Comparison of ENCODE assay signal across 19 cellular contexts in the genomic region with DNA sequence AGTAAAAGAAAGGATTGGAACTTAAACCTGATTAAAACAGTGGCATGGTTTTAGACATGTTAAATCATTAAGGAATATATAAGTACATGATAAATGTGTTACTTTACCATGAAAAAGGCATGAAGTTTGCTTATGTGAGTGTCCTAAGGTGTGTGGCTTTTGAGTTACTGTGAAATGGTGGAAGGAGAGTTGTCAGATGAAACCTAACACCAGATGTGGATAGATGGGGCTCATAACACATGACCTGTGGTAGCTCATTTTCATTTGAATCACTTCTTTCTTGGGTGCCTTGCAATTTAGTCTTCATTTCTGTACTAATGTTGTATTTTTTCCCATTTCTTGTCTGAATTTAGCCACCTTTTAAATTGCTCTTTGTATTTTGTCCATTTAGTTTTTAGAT. TPM values are rescaled to one million over a fixed set of nuclear protein-coding genes. Genes with fewer than 3 reads are reported as not detected.
DNase-seq lines count a peak whose midpoint lies in the region; ATAC-seq, FAIRE-seq and TF ChIP-seq lines count a peak whose summit lies in the region.
"Had no signal": no experiment of that assay in that cellular context is flagged by ENCODE, and none has a peak within 500 bp of the region (broad histone marks: within the 10 kb centered on the region; RNA-seq: fewer than 3 reads in every experiment).

No MANE protein-coding gene starts in this region.

- TF ChIP-seq CTCF in astrocyte (IDR thresholded peaks at IDR 0.05; ENCODE audit: insufficient read depth, low read depth, low read length) (no peak), nephron progenitor cell (IDR thresholded peaks at IDR 0.05) (no peak), coronary artery (IDR thresholded peaks at IDR 0.05) (no peak)

- CTCF ChIA-PET in activated CD4-positive, alpha-beta T cell treated with anti-CD3 and anti-CD28 coated beads, Interleukin-2, amount 10 ng/mL, durations not matched to agents 7 days and 5 days (lab: Charles Lee), result no interaction called here

- H3K9ac ChIP-seq in astrocyte (ENCODE audit: low read length), result no peak overlapping the region

- no peak overlapping the region for H2AFZ ChIP-seq in astrocyte (ENCODE audit: low read depth, low read length)

- no peak overlapping the region for H3K4me2 ChIP-seq in astrocyte (ENCODE audit: low read length)

- peak; percentile 45 for FAIRE-seq in astrocyte (lab: Jason Lieb, UNC)

- H3K4me3 ChIP-seq in astrocyte (ENCODE audit: insufficient read depth, low read depth, low read length) (no peak overlapping the region), coronary artery (no peak overlapping the region)
- H3K4me3 ChIP-seq: lung, skin epidermis had no signal

- H3K9me3 Mint-ChIP-seq in astrocyte (ENCODE audit: unreplicated experiment) (no peaks in the 10 kb centered on the region), nephron progenitor cell (peaks cover 18% of the 10 kb centered on the region)
- peaks cover 5% of the 10 kb centered on the region for H3K9me3 Mint-ChIP-seq in activated CD4-positive, alpha-beta T cell treated with anti-CD3 and anti-CD28 coated beads, Interleukin-2, amount 10 ng/mL, durations not matched to agents 7 days and 5 days
- H3K9me3 Mint-ChIP-seq: activated naive CD4-positive, alpha-beta T cell treated with anti-CD3 and anti-CD28 coated beads, Interleukin-2, amount 50 U/mL, for 24 hours; central memory CD8-positive, alpha-beta T cell had no signal

- POLR2A ChIA-PET in activated CD4-positive, alpha-beta T cell treated with anti-CD3 and anti-CD28 coated beads, Interleukin-2, amount 10 ng/mL, durations not matched to agents 7 days and 5 days (lab: Charles Lee), result no interaction called here

- DNase-seq in astrocyte (ENCODE audit: low read depth), result peak; percentile 34
- no peak for DNase-seq in nephron progenitor cell
- no peak for DNase-seq in NCI-H2029 treated with DMSO at 0.1 percent for 48 hours (lab: John Stamatoyannopoulos, UW)
- no peak for DNase-seq in activated CD4-positive, alpha-beta T cell treated with anti-CD3 and anti-CD28 coated beads, Interleukin-2, amount 10 ng/mL, durations not matched to agents 7 days and 5 days
- DNase-seq in coronary artery (ENCODE audit: low spot score), result no peak
- DNase-seq: activated CD8-positive, alpha-beta memory T cell treated with anti-CD3 and anti-CD28 coated beads, Interleukin-2, amount 10 ng/mL, durations not matched to agents 7 days and 5 days; erythroblast; hippocampal formation; NCI-H2081 treated with DMSO at 0.1 percent for 48 hours had no signal

- peaks cover 88% of the 10 kb centered on the region for H4K20me1 ChIP-seq in astrocyte (ENCODE audit: insufficient read depth, low read length)

- no peaks in the 10 kb centered on the region for H3K9me3 ChIP-seq in astrocyte (ENCODE audit: insufficient read depth, low read depth, low read length)
- H3K9me3 ChIP-seq: neutrophil had no signal

- no peaks in the 10 kb centered on the region for H3K27me3 ChIP-seq in astrocyte (ENCODE audit: insufficient read depth, low read length)
- H3K27me3 ChIP-seq: neutrophil had no signal

- H3K79me2 ChIP-seq in astrocyte (ENCODE audit: insufficient read depth, low read length), result peaks cover 97% of the 10 kb centered on the region

- H3K27me3 Mint-ChIP-seq in astrocyte (ENCODE audit: low read depth, unreplicated experiment) (no peaks in the 10 kb centered on the region), nephron progenitor cell (ENCODE audit: low read depth, poor library complexity) (no peaks in the 10 kb centered on the region)
- H3K27me3 Mint-ChIP-seq in activated CD4-positive, alpha-beta T cell treated with anti-CD3 and anti-CD28 coated beads, Interleukin-2, amount 10 ng/mL, durations not matched to agents 7 days and 5 days, result no peaks in the 10 kb centered on the region
- H3K27me3 Mint-ChIP-seq: activated CD8-positive, alpha-beta memory T cell treated with anti-CD3 and anti-CD28 coated beads, Interleukin-2, amount 10 ng/mL, durations not matched to agents 7 days and 5 days; activated naive CD4-positive, alpha-beta T cell treated with anti-CD3 and anti-CD28 coated beads, Interleukin-2, amount 50 U/mL, for 24 hours; central memory CD8-positive, alpha-beta T cell had no signal

- H3K4me1 ChIP-seq in astrocyte (ENCODE audit: insufficient read depth, low read length), result peaks cover 8% of the 10 kb centered on the region

- H3K27ac ChIP-seq in astrocyte (ENCODE audit: low read depth, low read length) (no peak overlapping the region), coronary artery (no peak overlapping the region)
- H3K27ac ChIP-seq: neutrophil, VCaP had no signal

- H3K4me1 Mint-ChIP-seq in astrocyte (ENCODE audit: low read depth, unreplicated experiment), result peaks cover 42% of the 10 kb centered on the region
- H3K4me1 Mint-ChIP-seq in nephron progenitor cell, result peaks cover 44% of the 10 kb centered on the region
- H3K4me1 Mint-ChIP-seq in activated CD4-positive, alpha-beta T cell treated with anti-CD3 and anti-CD28 coated beads, Interleukin-2, amount 10 ng/mL, durations not matched to agents 7 days and 5 days, result peaks cover 2% of the 10 kb centered on the region

- H3K36me3 Mint-ChIP-seq in astrocyte (ENCODE audit: low read depth, unreplicated experiment), result peaks cover 4% of the 10 kb centered on the region
- peaks cover 58% of the 10 kb centered on the region for H3K36me3 Mint-ChIP-seq in nephron progenitor cell (ENCODE audit: low read depth)
- H3K36me3 Mint-ChIP-seq in activated CD4-positive, alpha-beta T cell treated with anti-CD3 and anti-CD28 coated beads, Interleukin-2, amount 10 ng/mL, durations not matched to agents 7 days and 5 days (ENCODE audit: low read depth), result peaks cover 9% of the 10 kb centered on the region

- no peaks in the 10 kb centered on the region for H3K36me3 ChIP-seq in astrocyte (ENCODE audit: insufficient read depth, low read length)
- H3K36me3 ChIP-seq: neutrophil had no signal

- H3K4me3 Mint-ChIP-seq in astrocyte (ENCODE audit: unreplicated experiment), result no peak overlapping the region
- no peak overlapping the region for H3K4me3 Mint-ChIP-seq in nephron progenitor cell
- H3K4me3 Mint-ChIP-seq in activated CD4-positive, alpha-beta T cell treated with anti-CD3 and anti-CD28 coated beads, Interleukin-2, amount 10 ng/mL, durations not matched to agents 7 days and 5 days, result no peak overlapping the region
- H3K4me3 Mint-ChIP-seq: activated CD8-positive, alpha-beta memory T cell treated with anti-CD3 and anti-CD28 coated beads, Interleukin-2, amount 10 ng/mL, durations not matched to agents 7 days and 5 days; activated naive CD4-positive, alpha-beta T cell treated with anti-CD3 and anti-CD28 coated beads, Interleukin-2, amount 50 U/mL, for 24 hours; central memory CD8-positive, alpha-beta T cell had no signal

- H3K27ac Mint-ChIP-seq in astrocyte (ENCODE audit: unreplicated experiment), result peak overlapping the region; percentile 83
- H3K27ac Mint-ChIP-seq in nephron progenitor cell, result peak overlapping the region; percentile 46
- H3K27ac Mint-ChIP-seq in activated CD4-positive, alpha-beta T cell treated with anti-CD3 and anti-CD28 coated beads, Interleukin-2, amount 10 ng/mL, durations not matched to agents 7 days and 5 days, result no peak overlapping the region
- H3K27ac Mint-ChIP-seq: activated CD8-positive, alpha-beta memory T cell treated with anti-CD3 and anti-CD28 coated beads, Interleukin-2, amount 10 ng/mL, durations not matched to agents 7 days and 5 days had no signal

- ATAC-seq in GM18868 (IDR thresholded peaks at IDR 0.05; ENCODE audit: unreplicated experiment) (peak; percentile 55), HG02759 (IDR thresholded peaks at IDR 0.05; ENCODE audit: unreplicated experiment) (peak; percentile 50), GM21526 (IDR thresholded peaks at IDR 0.05; ENCODE audit: low FRiP score, unreplicated experiment) (no peak)
- ATAC-seq: activated CD8-positive, alpha-beta memory T cell treated with anti-CD3 and anti-CD28 coated beads, Interleukin-2, amount 10 ng/mL, durations not matched to agents 7 days and 5 days; SK-N-SH treated with all-trans-retinoic acid at 6 μM for 48 hours had no signal

RNA-seq across cellular contexts. Expression of a gene that starts 13.0 kb away (rescaled TPM):
- 46.3 and 48.8 TPM in 2 replicates for total RNA-seq in astrocyte
- 10 to 100 TPM; 24.5 to 27.0 TPM for total RNA-seq in activated CD4-positive, alpha-beta T cell treated with anti-CD3 and anti-CD28 coated beads, Interleukin-2, amount 10 ng/mL, durations not matched to agents 7 days and 5 days
